In the genomic region with DNA sequence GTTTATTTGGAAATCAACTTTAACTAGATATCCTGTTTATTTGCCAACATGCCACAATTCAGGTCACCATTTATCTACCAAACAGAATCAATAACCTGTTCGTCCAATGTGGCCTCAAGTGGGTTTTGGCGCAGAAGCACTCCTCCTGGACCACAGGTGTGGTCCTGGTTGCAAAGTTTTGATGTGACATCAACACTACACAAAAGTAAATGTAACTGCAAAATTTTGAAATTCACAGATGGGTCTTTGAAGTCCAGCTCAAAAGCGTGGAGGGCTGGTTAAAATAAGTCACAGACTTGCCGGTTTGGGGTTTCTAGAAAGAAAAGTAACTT, we compare ENCODE assay signal across 8 cellular contexts. TPM values are rescaled to one million over a fixed set of nuclear protein-coding genes. Genes with fewer than 3 reads are reported as not detected.
A peak's percentile ranks its signal among the peaks of the same experiment; 100 is the strongest.
DNase-seq lines count a peak whose midpoint lies in the region; ATAC-seq and TF ChIP-seq lines count a peak whose summit lies in the region.

No MANE protein-coding gene starts in this region.

- H3K4me3 ChIP-seq in Caco-2 (ENCODE audit: low read depth, low read length), result peak overlapping the region; percentile 23
- peak overlapping the region; percentile 92 for H3K4me3 ChIP-seq in HUES48 (ENCODE audit: low read depth, low read length)

- H3K36me3 ChIP-seq in Caco-2 (ENCODE audit: control insufficient read depth, insufficient read depth, low read length) (no peaks in the 10 kb centered on the region), HUES48 (ENCODE audit: control insufficient read depth, insufficient read depth, low read length) (peaks cover 4% of the 10 kb centered on the region; the same call in 1 of the 2 replicates)

- H3K4me1 Mint-ChIP-seq in Caco-2 (ENCODE audit: low read depth, unreplicated experiment) (no peaks in the 10 kb centered on the region), neural crest cell (peaks cover 13% of the 10 kb centered on the region)
- peaks cover 35% of the 10 kb centered on the region for H3K4me1 Mint-ChIP-seq in dendritic cell treated with granulocyte-macrophage colony-stimulating factor and Interleukin-4, amounts not matched to agents 40 ng/mL and 50 ng/mL, for 4 days (ENCODE audit: low read depth)

- no peak for DNase-seq in Caco-2
- no peak for DNase-seq in neural crest cell (ENCODE audit: low read depth, low spot score)
- no peak for DNase-seq in sciatic nerve (ENCODE audit: low spot score)
- no peak for DNase-seq in LoVo (ENCODE audit: low spot score)
- no peak for DNase-seq in NCI-H2081 (lab: John Stamatoyannopoulos, UW)

- intact Hi-C loops in Caco-2 (cut with micrococcal nuclease; ENCODE audit: unreplicated experiment) (no loop called here), sciatic nerve (cut with DNase I) (no loop called here)
- intact Hi-C loops in dendritic cell treated with granulocyte-macrophage colony-stimulating factor and Interleukin-4, amounts not matched to agents 40 ng/mL and 50 ng/mL, for 4 days (cut with micrococcal nuclease), result no loop called here

- peak overlapping the region; percentile 78 for H3K27ac Mint-ChIP-seq in Caco-2 (ENCODE audit: unreplicated experiment)
- H3K27ac Mint-ChIP-seq in dendritic cell treated with granulocyte-macrophage colony-stimulating factor and Interleukin-4, amounts not matched to agents 40 ng/mL and 50 ng/mL, for 4 days, result peak overlapping the region; percentile 97
- H3K27ac Mint-ChIP-seq in neural crest cell (ENCODE audit: unreplicated experiment), result no peak overlapping the region

- H3K27me3 Mint-ChIP-seq in Caco-2 (ENCODE audit: insufficient read depth, unreplicated experiment) (no peaks in the 10 kb centered on the region), neural crest cell (ENCODE audit: low read depth) (peaks cover 39% of the 10 kb centered on the region)
- no peaks in the 10 kb centered on the region for H3K27me3 Mint-ChIP-seq in dendritic cell treated with granulocyte-macrophage colony-stimulating factor and Interleukin-4, amounts not matched to agents 40 ng/mL and 50 ng/mL, for 4 days

- ATAC-seq in sciatic nerve (no peak), HG03439 (IDR thresholded peaks at IDR 0.05; ENCODE audit: unreplicated experiment) (no peak)

- no peak overlapping the region for H3K27ac ChIP-seq in HUES48 (ENCODE audit: low read depth, low read length)

- CTCF ChIA-PET in Caco-2 (lab: Charles Lee), result interaction anchor here (1.0 kb wide), 1 partner anchor 45 kb away, joined by 3 read pairs; no protein-coding TSS in a partner anchor

- no peaks in the 10 kb centered on the region for H3K27me3 ChIP-seq in Caco-2 (replicated peaks; ENCODE audit: control insufficient read depth, insufficient read depth, low read length)
- H3K27me3 ChIP-seq in HUES48 (ENCODE audit: control insufficient read depth, insufficient read depth, low read length), result peaks cover 13% of the 10 kb centered on the region

- BruUV-seq in Caco-2 (replicated peaks; lab: Mats Ljungman, UMichigan), result no TSS peak

- TF ChIP-seq CTCF in Caco-2 (IDR thresholded peaks at IDR 0.05; ENCODE audit: insufficient read depth in 1 of 2, low read depth in 1 of 2, low read length in 1 of 2, severe bottlenecking in 1 of 2, unreplicated experiment in 1 of 2) (no peak), neural crest cell (conservative IDR thresholded peaks at IDR 0.05) (no peak)

- no peaks in the 10 kb centered on the region for H3K4me1 ChIP-seq in Caco-2
- H3K4me1 ChIP-seq in HUES48 (ENCODE audit: control insufficient read depth, insufficient read depth, low read length), result peaks cover 7% of the 10 kb centered on the region; the same call in 1 of the 2 replicates

- POLR2A ChIA-PET in Caco-2 (lab: Charles Lee), result interaction anchor here (0.9 to 1.0 kb wide), 2 partner anchors 9 to 231 kb away, joined by 3 to 4 read pairs; no protein-coding TSS in a partner anchor

- H3K4me3 Mint-ChIP-seq in Caco-2 (ENCODE audit: unreplicated experiment) (peak overlapping the region; percentile 84), neural crest cell (peak overlapping the region; percentile 95)
- peak overlapping the region; percentile 91 for H3K4me3 Mint-ChIP-seq in dendritic cell treated with granulocyte-macrophage colony-stimulating factor and Interleukin-4, amounts not matched to agents 40 ng/mL and 50 ng/mL, for 4 days

- H3K9me3 Mint-ChIP-seq in Caco-2 (ENCODE audit: unreplicated experiment) (no peaks in the 10 kb centered on the region), neural crest cell (peaks cover 3% of the 10 kb centered on the region)
- H3K9me3 Mint-ChIP-seq in dendritic cell treated with granulocyte-macrophage colony-stimulating factor and Interleukin-4, amounts not matched to agents 40 ng/mL and 50 ng/mL, for 4 days, result no peaks in the 10 kb centered on the region

- H3K9ac ChIP-seq in HUES48 (ENCODE audit: low read depth, low read length), result no peak overlapping the region

- no peaks in the 10 kb centered on the region for H3K9me3 ChIP-seq in Caco-2
- H3K9me3 ChIP-seq in HUES48 (ENCODE audit: control insufficient read depth, insufficient read depth, low read length), result no peaks in the 10 kb centered on the region

- H3K36me3 Mint-ChIP-seq in Caco-2 (ENCODE audit: insufficient read depth, unreplicated experiment) (peaks cover 7% of the 10 kb centered on the region), neural crest cell (ENCODE audit: low read depth) (no peaks in the 10 kb centered on the region)
- peaks cover 11% of the 10 kb centered on the region for H3K36me3 Mint-ChIP-seq in dendritic cell treated with granulocyte-macrophage colony-stimulating factor and Interleukin-4, amounts not matched to agents 40 ng/mL and 50 ng/mL, for 4 days (ENCODE audit: low read depth)

RNA-seq across cellular contexts. Expression of a gene that starts 0.5 kb away (rescaled TPM):
- total RNA-seq in Caco-2 (2022) (29.2 and 29.4 TPM in 2 replicates), neural crest cell (11.3 TPM in 2 replicates), sciatic nerve (35.7 TPM)

RNA-seq across cellular contexts. Expression of a gene that starts 25.0 kb away (rescaled TPM):
- total RNA-seq in Caco-2 (2022) (2.7 and 3.4 TPM in 2 replicates), neural crest cell (0.23 and 0.27 TPM in 2 replicates), sciatic nerve (21.0 TPM)
